In the genomic region with DNA sequence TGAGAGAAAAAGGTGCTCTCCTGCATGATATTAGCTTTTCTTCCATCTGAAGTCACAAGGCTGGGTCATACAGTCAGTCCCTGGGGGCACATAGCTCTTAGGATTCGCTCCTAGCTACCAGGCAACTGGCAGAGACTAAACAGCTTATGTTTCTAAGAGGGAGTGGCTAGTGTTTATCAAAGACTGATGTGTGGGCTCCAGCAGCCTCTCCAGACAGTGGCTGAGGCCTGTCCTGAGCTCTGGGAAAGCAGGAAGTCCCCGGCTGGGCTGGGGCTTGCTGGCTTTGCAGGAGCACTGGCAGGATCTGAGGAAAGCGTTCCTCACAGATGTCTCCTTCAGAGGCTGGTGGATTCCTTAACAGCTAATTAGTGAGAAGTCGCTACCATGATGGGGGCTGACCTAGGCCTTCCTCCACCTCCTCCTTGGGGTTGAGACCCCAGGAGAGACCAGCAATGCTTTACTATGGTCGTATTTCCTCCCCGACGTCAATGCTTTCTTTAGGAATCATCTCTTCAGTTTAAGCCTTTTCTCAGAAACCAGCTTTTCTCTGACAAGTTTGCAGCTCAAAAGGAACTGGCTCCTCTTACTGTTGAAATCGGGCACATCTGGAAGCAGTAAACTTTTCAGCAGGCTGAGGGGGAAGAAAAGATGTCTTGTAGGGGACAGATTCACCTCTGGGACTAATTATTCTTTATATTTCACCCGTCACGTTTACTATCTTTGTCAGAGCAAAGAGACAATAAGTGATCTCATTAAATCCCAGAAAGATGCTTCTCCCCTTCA, we compare ENCODE assay signal across 8 cellular contexts. TPM values are rescaled to one million over a fixed set of nuclear protein-coding genes. Genes with fewer than 3 reads are reported as not detected.
DNase-seq lines count a peak whose midpoint lies in the region; ATAC-seq and TF ChIP-seq lines count a peak whose summit lies in the region.

No MANE protein-coding gene starts in this region.

- peaks cover 30% of the 10 kb centered on the region for H3K27me3 Mint-ChIP-seq in activated CD4-positive, alpha-beta memory T cell treated with anti-CD3 and anti-CD28 coated beads for 36 hours

- intact Hi-C loops in activated CD4-positive, alpha-beta memory T cell treated with anti-CD3 and anti-CD28 coated beads for 36 hours (cut with micrococcal nuclease), result no loop called here

- peaks cover 5% of the 10 kb centered on the region; the same call in 1 of the 2 replicates for H3K9me3 ChIP-seq in NT2/D1 (ENCODE audit: insufficient read depth, low read length)

- H3K27ac ChIP-seq in foreskin keratinocyte, result no peak overlapping the region

- H3K27ac Mint-ChIP-seq in activated CD4-positive, alpha-beta memory T cell treated with anti-CD3 and anti-CD28 coated beads for 36 hours, result no peak overlapping the region

- peaks cover 20% of the 10 kb centered on the region for H3K27me3 ChIP-seq in NT2/D1 (ENCODE audit: insufficient read depth, insufficient read length)
- peaks cover 72% of the 10 kb centered on the region for H3K27me3 ChIP-seq in foreskin keratinocyte

- H3K9ac ChIP-seq in NT2/D1 (ENCODE audit: insufficient read length, low read depth), result no peak overlapping the region

- no peak overlapping the region for H3K4me3 Mint-ChIP-seq in activated CD4-positive, alpha-beta memory T cell treated with anti-CD3 and anti-CD28 coated beads for 36 hours

- H3K36me3 Mint-ChIP-seq in activated CD4-positive, alpha-beta memory T cell treated with anti-CD3 and anti-CD28 coated beads for 36 hours, result no peaks in the 10 kb centered on the region

- H3K4me1 Mint-ChIP-seq in activated CD4-positive, alpha-beta memory T cell treated with anti-CD3 and anti-CD28 coated beads for 36 hours (ENCODE audit: low read depth), result peaks cover 5% of the 10 kb centered on the region

- TF ChIP-seq CTCF in foreskin keratinocyte (conservative IDR thresholded peaks at IDR 0.05), result no peak

- POLR2A ChIA-PET in activated CD4-positive, alpha-beta memory T cell treated with anti-CD3 and anti-CD28 coated beads for 36 hours (lab: Charles Lee), result no interaction called here

- H3K9me3 Mint-ChIP-seq in activated CD4-positive, alpha-beta memory T cell treated with anti-CD3 and anti-CD28 coated beads for 36 hours, result no peaks in the 10 kb centered on the region

- peaks cover 14% of the 10 kb centered on the region for H3K4me1 ChIP-seq in NT2/D1 (ENCODE audit: insufficient read depth, insufficient read length)
- peaks cover 4% of the 10 kb centered on the region for H3K4me1 ChIP-seq in foreskin keratinocyte

- H3K36me3 ChIP-seq in NT2/D1 (ENCODE audit: insufficient read depth, insufficient read length, low read length), result no peaks in the 10 kb centered on the region

- CTCF ChIA-PET in activated CD4-positive, alpha-beta memory T cell treated with anti-CD3 and anti-CD28 coated beads for 36 hours (lab: Charles Lee), result no interaction called here

- no peak overlapping the region for H3K4me3 ChIP-seq in NT2/D1 (ENCODE audit: insufficient read length, low read depth)

- ATAC-seq in foreskin keratinocyte (peak; percentile 26), GM19463 (IDR thresholded peaks at IDR 0.05; ENCODE audit: unreplicated experiment) (no peak)

- peak; percentile 65 for DNase-seq in GM04503 (ENCODE audit: low read depth)
- peak; percentile 79 for DNase-seq in NT2/D1 (ENCODE audit: low read depth, low spot score)
- DNase-seq in foreskin keratinocyte, result peak; percentile 11 to 31
- DNase-seq in renal cortical epithelial cell (ENCODE audit: low read depth), result peak; percentile 42
- no peak for DNase-seq in HUDEP-2 (lab: John Stamatoyannopoulos, UW; ENCODE audit: unreplicated experiment in 76 of 76)
- DNase-seq in stimulated activated CD4-positive, alpha-beta T cell treated with anti-CD3 and anti-CD28 coated beads, Interleukin-2, amount 100 ng/mL, for 24 hours, result no peak
- DNase-seq in activated CD4-positive, alpha-beta memory T cell treated with anti-CD3 and anti-CD28 coated beads for 36 hours, result no peak

RNA-seq across cellular contexts. Expression of gene HHAT, which starts 33.5 kb away (rescaled TPM):
- 4.2 and 4.7 TPM in 2 replicates for total RNA-seq in foreskin keratinocyte
- 2.3 and 2.5 TPM in 2 replicates for polyA plus RNA-seq in foreskin keratinocyte
- 30.6 and 33.5 TPM in 2 replicates for total RNA-seq in renal cortical epithelial cell
- 1 to 10 TPM; 1.6 to 1.8 TPM for total RNA-seq in activated CD4-positive, alpha-beta memory T cell treated with anti-CD3 and anti-CD28 coated beads for 36 hours

Comparison
In these comparisons a context has a peak if more than half of its experiments do, and no peak if none do; other contexts are left out.
1. DNase-seq: peak in GM04503 (single experiment), NT2/D1 (single experiment), foreskin keratinocyte (2 of 2) and renal cortical epithelial cell (single experiment); none in HUDEP-2 (0 of 76), stimulated activated CD4-positive, alpha-beta T cell treated with anti-CD3 and anti-CD28 coated beads, Interleukin-2, amount 100 ng/mL, for 24 hours (0 of 2) and activated CD4-positive, alpha-beta memory T cell treated with anti-CD3 and anti-CD28 coated beads for 36 hours (single experiment).